In genomic region chr6:1600063-1600763, GRCh38 we compare ENCODE assay signal across 16 cellular contexts. TPM values are rescaled to one million over a fixed set of nuclear protein-coding genes. Genes with fewer than 3 reads are reported as not detected.
A peak's percentile ranks its signal among the peaks of the same experiment; 100 is the strongest.
DNase-seq lines count a peak whose midpoint lies in the region; ATAC-seq and TF ChIP-seq lines count a peak whose summit lies in the region.
"Had no signal": no experiment of that assay in that cellular context is flagged by ENCODE, and none has a peak within 500 bp of the region (broad histone marks: within the 10 kb centered on the region; RNA-seq: fewer than 3 reads in every experiment).

No MANE protein-coding gene starts in this region.

- no peaks in the 10 kb centered on the region for H3K79me1 ChIP-seq in mesenchymal stem cell (replicated peaks; ENCODE audit: low read length, poor library complexity, severe bottlenecking)

- no peak for TF ChIP-seq CTCF in ascending aorta (IDR thresholded peaks at IDR 0.05)
- no peak for TF ChIP-seq CTCF in thoracic aorta (IDR thresholded peaks at IDR 0.05)

- intact Hi-C loops in ascending aorta (cut with DNase I), result loop anchor here (5.0 kb wide), 1 partner anchor 437 kb away; no protein-coding TSS in a partner anchor

- no peaks in the 10 kb centered on the region for H3K9me3 ChIP-seq in ascending aorta
- H3K9me3 ChIP-seq in thoracic aorta, result no peaks in the 10 kb centered on the region
- no peaks in the 10 kb centered on the region for H3K9me3 ChIP-seq in mesenchymal stem cell (ENCODE audit: control insufficient read depth, low read length)

- H4K91ac ChIP-seq in mesenchymal stem cell (ENCODE audit: low read length), result no peak overlapping the region

- H3K36me3 ChIP-seq in ascending aorta (no peaks in the 10 kb centered on the region), thoracic aorta (no peaks in the 10 kb centered on the region), mesenchymal stem cell (ENCODE audit: control insufficient read depth in 1 of 2, insufficient read depth in 2 of 2, low read depth in 1 of 2, low read length in 2 of 2) (no peaks in the 10 kb centered on the region)

- no peak overlapping the region for H3K4ac ChIP-seq in mesenchymal stem cell (ENCODE audit: low read depth in 1 of 2, low read length in 2 of 2)

- no peak overlapping the region for H3K9ac ChIP-seq in mesenchymal stem cell (ENCODE audit: low read length)

- H3K27ac ChIP-seq in ascending aorta (peak overlapping the region; percentile 3 to 97), thoracic aorta (peak overlapping the region; percentile 96 to 98), mesenchymal stem cell (ENCODE audit: low read length, poor library complexity, severe bottlenecking) (no peak overlapping the region)

- H3K18ac ChIP-seq in mesenchymal stem cell (ENCODE audit: low read depth in 1 of 2, low read length in 2 of 2), result no peak overlapping the region

- no peak overlapping the region for H2AFZ ChIP-seq in mesenchymal stem cell (ENCODE audit: low read depth, low read length)

- H4K8ac ChIP-seq in mesenchymal stem cell (ENCODE audit: low read length), result no peak overlapping the region

- H3K4me3 ChIP-seq in ascending aorta, result peak overlapping the region in 1 of 2 donors; percentile 60
- no peak overlapping the region for H3K4me3 ChIP-seq in thoracic aorta
- H3K4me3 ChIP-seq in mesenchymal stem cell (ENCODE audit: insufficient read depth in 1 of 2, low read depth in 1 of 2, low read length in 2 of 2), result no peak overlapping the region

- H2BK12ac ChIP-seq in mesenchymal stem cell (ENCODE audit: low read length in 2 of 2), result no peak overlapping the region

- no peak overlapping the region for H3K14ac ChIP-seq in mesenchymal stem cell (ENCODE audit: low read length in 2 of 2)

- WGBS in mesenchymal stem cell, result 71% methylated on average over 1 of the region's 3 CpGs

- no peak overlapping the region for H2AK5ac ChIP-seq in mesenchymal stem cell (ENCODE audit: low read length, severe bottlenecking)

- no peak overlapping the region for H2BK5ac ChIP-seq in mesenchymal stem cell (ENCODE audit: low read depth, low read length, poor library complexity, severe bottlenecking)

- H3K27me3 ChIP-seq in ascending aorta, result no peaks in the 10 kb centered on the region
- no peaks in the 10 kb centered on the region for H3K27me3 ChIP-seq in thoracic aorta (replicated peaks; ENCODE audit: insufficient read depth)
- peaks cover 24 to 80% of the 10 kb centered on the region in 2 experiments for H3K27me3 ChIP-seq in mesenchymal stem cell (ENCODE audit: control insufficient read depth in 1 of 2, insufficient read depth in 1 of 2, low read length in 2 of 2)

- no peak overlapping the region for H2BK15ac ChIP-seq in mesenchymal stem cell (ENCODE audit: low read depth, poor library complexity, severe bottlenecking)

- no peak for ATAC-seq in thoracic aorta (ENCODE audit: insufficient number of reproducible peaks, low FRiP score, low read depth)

- H3K4me1 ChIP-seq in ascending aorta (peaks cover 0 to 10% of the 10 kb centered on the region in 2 donors), thoracic aorta (ENCODE audit: control insufficient read depth in 1 of 2, low read depth in 2 of 2) (peaks cover 9 to 54% of the 10 kb centered on the region in 2 donors), mesenchymal stem cell (ENCODE audit: control insufficient read depth, insufficient read depth, low read depth, low read length) (peaks cover 14% of the 10 kb centered on the region)

- no peak overlapping the region for H3K23ac ChIP-seq in mesenchymal stem cell (ENCODE audit: low read length in 2 of 2)

- H3K4me2 ChIP-seq in mesenchymal stem cell (ENCODE audit: low read length, poor library complexity, severe bottlenecking), result no peak overlapping the region

- DNase-seq in SK-N-DZ (ENCODE audit: low spot score) (peak; percentile 57), ascending aorta (ENCODE audit: low spot score in 2 of 2) (no peak), thoracic aorta (ENCODE audit: low spot score) (no peak), NCI-H2029 (lab: John Stamatoyannopoulos, UW) (no peak), NCI-H2196 treated with DMSO at 0.1 percent for 48 hours (lab: John Stamatoyannopoulos, UW; ENCODE audit: unreplicated experiment) (no peak), mesenchymal stem cell (no peak)
- DNase-seq: C1 segment of cervical spinal cord; Calu3; CD4-positive, alpha-beta memory T cell; DMS53; DMS79 treated with DMSO at 0.1 percent for 48 hours; GF-D8; GOT3; H7; HCEC 1CT; HFFc6 had no signal

- H2BK120ac ChIP-seq in mesenchymal stem cell (ENCODE audit: low read depth, low read length), result no peak overlapping the region

RNA-seq across cellular contexts. Expression of gene FOXC1, which starts 9.5 kb away (rescaled TPM):
- 14.2 and 15.1 TPM in 2 replicates for polyA plus RNA-seq in SK-N-DZ (2014; cell fraction: cytosol; rRNA removed)
- 10.1 and 11.9 TPM in 2 replicates for polyA plus RNA-seq in SK-N-DZ (2014; cell fraction: nucleus; rRNA removed)
- 125 TPM for total RNA-seq in ascending aorta
- total RNA-seq in thoracic aorta, result 100 to 1,000 TPM; 103 to 109 TPM
- 0.07 TPM for polyA plus RNA-seq in mesenchymal stem cell (2013, experiment 1 of 2)
- polyA plus RNA-seq in mesenchymal stem cell (2013, experiment 2 of 2), result 0.08 TPM
- total RNA-seq: CD4-positive, alpha-beta memory T cell had no signal
- polyA plus RNA-seq: CD4-positive, alpha-beta memory T cell had no signal
